12 cellular contexts compared by ENCODE assay signal in the genomic region with DNA sequence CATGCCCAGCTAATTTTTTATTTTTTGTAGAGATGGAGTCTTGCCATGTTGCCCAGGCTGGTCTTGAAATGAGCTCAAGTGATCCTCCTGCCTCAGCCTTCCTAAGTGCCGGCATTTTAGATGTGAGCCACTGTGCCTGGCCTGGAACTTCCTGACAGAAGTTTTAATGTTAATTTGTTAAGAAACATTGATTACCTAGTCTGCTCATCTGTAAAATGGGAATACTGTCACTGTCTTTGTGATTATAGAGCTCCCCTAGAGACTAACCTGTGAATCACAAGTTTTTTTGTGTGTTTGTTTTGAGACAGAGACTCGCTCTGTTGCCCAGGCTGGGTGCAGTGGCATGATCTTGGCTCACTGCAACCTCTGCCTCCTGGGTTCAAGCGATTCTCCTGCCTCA. TPM values are rescaled to one million over a fixed set of nuclear protein-coding genes. Genes with fewer than 3 reads are reported as not detected.
DNase-seq lines count a peak whose midpoint lies in the region; ATAC-seq and TF ChIP-seq lines count a peak whose summit lies in the region.
"Had no signal": no experiment of that assay in that cellular context is flagged by ENCODE, and none has a peak within 500 bp of the region (broad histone marks: within the 10 kb centered on the region; RNA-seq: fewer than 3 reads in every experiment).

No MANE protein-coding gene starts in this region.

- H3K36me3 Mint-ChIP-seq in activated CD4-positive, alpha-beta T cell treated with anti-CD3 and anti-CD28 coated beads, Interleukin-2, amount 10 ng/mL, durations not matched to agents 24 days and 14 days (ENCODE audit: low read depth): peaks cover 15% of the 10 kb centered on the region
- H3K36me3 Mint-ChIP-seq in activated T-helper 1 cell treated with anti-CD3 and anti-CD28 coated beads, Interleukin-12 subunit alpha, Interleukin-12 subunit beta, Interleukin-2, Interleukin-4 antibody, amounts not matched to agents 30 ng/mL and 10 ng/mL and 1 ng/mL, durations not matched to agents 14 hours and 24 hours and 36 hours (ENCODE audit: low read depth): peaks cover 10% of the 10 kb centered on the region
- H3K36me3 Mint-ChIP-seq in stimulated activated memory B cell treated with anti-CD40 and anti-IgM and Interleukin-4, amounts not matched to agents 10 μg/mL and 1 μg/mL and 100 μg/mL, for 72 hours: peaks cover 12% of the 10 kb centered on the region

- H3K4me3 Mint-ChIP-seq in activated CD4-positive, alpha-beta T cell treated with anti-CD3 and anti-CD28 coated beads, Interleukin-2, amount 10 ng/mL, durations not matched to agents 24 days and 14 days: no peak overlapping the region
- no peak overlapping the region for H3K4me3 Mint-ChIP-seq in activated T-helper 1 cell treated with anti-CD3 and anti-CD28 coated beads, Interleukin-12 subunit alpha, Interleukin-12 subunit beta, Interleukin-2, Interleukin-4 antibody, amounts not matched to agents 30 ng/mL and 10 ng/mL and 1 ng/mL, durations not matched to agents 14 hours and 24 hours and 36 hours
- no peak overlapping the region for H3K4me3 Mint-ChIP-seq in stimulated activated memory B cell treated with anti-CD40 and anti-IgM and Interleukin-4, amounts not matched to agents 10 μg/mL and 1 μg/mL and 100 μg/mL, for 72 hours
- H3K4me3 Mint-ChIP-seq: dendritic cell treated with granulocyte-macrophage colony-stimulating factor and Interleukin-4, amounts not matched to agents 40 ng/mL and 50 ng/mL, for 4 days had no signal

- no peaks in the 10 kb centered on the region; the same call in 1 of the 2 replicates for H3F3A ChIP-seq in Loucy (ENCODE audit: low read depth)

- H4K20me1 ChIP-seq in Loucy (ENCODE audit: insufficient read depth, low read length, poor library complexity, severe bottlenecking): peaks cover 3% of the 10 kb centered on the region

- ATAC-seq in stimulated activated memory B cell treated with anti-CD40 and anti-IgM and Interleukin-4, amounts not matched to agents 10 μg/mL and 1 μg/mL and 100 μg/mL, for 72 hours: no peak
- ATAC-seq in HG03571 (IDR thresholded peaks at IDR 0.05; ENCODE audit: unreplicated experiment): no peak

- peak; percentile 49 for TF ChIP-seq CTCF in Loucy (conservative IDR thresholded peaks at IDR 0.05; ENCODE audit: low read length)

- H3K9me3 ChIP-seq in Loucy (ENCODE audit: insufficient read depth, low read depth, low read length): no peaks in the 10 kb centered on the region
- H3K9me3 ChIP-seq: vagina had no signal

- H3K27me3 Mint-ChIP-seq in activated CD4-positive, alpha-beta T cell treated with anti-CD3 and anti-CD28 coated beads, Interleukin-2, amount 10 ng/mL, durations not matched to agents 24 days and 14 days: no peaks in the 10 kb centered on the region
- H3K27me3 Mint-ChIP-seq in activated T-helper 1 cell treated with anti-CD3 and anti-CD28 coated beads, Interleukin-12 subunit alpha, Interleukin-12 subunit beta, Interleukin-2, Interleukin-4 antibody, amounts not matched to agents 30 ng/mL and 10 ng/mL and 1 ng/mL, durations not matched to agents 14 hours and 24 hours and 36 hours (ENCODE audit: insufficient read depth): no peaks in the 10 kb centered on the region
- H3K27me3 Mint-ChIP-seq in stimulated activated memory B cell treated with anti-CD40 and anti-IgM and Interleukin-4, amounts not matched to agents 10 μg/mL and 1 μg/mL and 100 μg/mL, for 72 hours: no peaks in the 10 kb centered on the region
- H3K27me3 Mint-ChIP-seq: dendritic cell treated with granulocyte-macrophage colony-stimulating factor and Interleukin-4, amounts not matched to agents 40 ng/mL and 50 ng/mL, for 4 days had no signal

- H3K4me1 Mint-ChIP-seq in activated CD4-positive, alpha-beta T cell treated with anti-CD3 and anti-CD28 coated beads, Interleukin-2, amount 10 ng/mL, durations not matched to agents 24 days and 14 days: peaks cover 21% of the 10 kb centered on the region
- peaks cover 21% of the 10 kb centered on the region for H3K4me1 Mint-ChIP-seq in activated T-helper 1 cell treated with anti-CD3 and anti-CD28 coated beads, Interleukin-12 subunit alpha, Interleukin-12 subunit beta, Interleukin-2, Interleukin-4 antibody, amounts not matched to agents 30 ng/mL and 10 ng/mL and 1 ng/mL, durations not matched to agents 14 hours and 24 hours and 36 hours (ENCODE audit: low read depth)
- peaks cover 16% of the 10 kb centered on the region for H3K4me1 Mint-ChIP-seq in stimulated activated memory B cell treated with anti-CD40 and anti-IgM and Interleukin-4, amounts not matched to agents 10 μg/mL and 1 μg/mL and 100 μg/mL, for 72 hours

- H3K79me2 ChIP-seq in Loucy (ENCODE audit: insufficient read depth, low read length): peaks cover 23% of the 10 kb centered on the region

- H3K9me2 ChIP-seq in Loucy (replicated peaks; ENCODE audit: low read depth, low read length): no peaks in the 10 kb centered on the region

- no peaks in the 10 kb centered on the region for H3K36me3 ChIP-seq in Loucy (ENCODE audit: insufficient read depth, low read length)
- H3K36me3 ChIP-seq: vagina had no signal

- no peak for DNase-seq in activated CD4-positive, alpha-beta T cell treated with anti-CD3 and anti-CD28 coated beads, Interleukin-2, amount 10 ng/mL, durations not matched to agents 24 days and 14 days
- DNase-seq in activated CD4-positive, alpha-beta T cell treated with anti-CD3 and anti-CD28 coated beads for 4 hours: no peak
- no peak for DNase-seq in activated T-helper 1 cell treated with anti-CD3 and anti-CD28 coated beads, Interleukin-12 subunit alpha, Interleukin-12 subunit beta, Interleukin-2, Interleukin-4 antibody, amounts not matched to agents 30 ng/mL and 10 ng/mL and 1 ng/mL, durations not matched to agents 14 hours and 24 hours and 36 hours (ENCODE audit: low spot score)
- DNase-seq in ACHN: no peak
- DNase-seq in cerebellum (ENCODE audit: low spot score): no peak
- DNase-seq: NCI-H146, posterior cingulate gyrus had no signal

- in situ Hi-C loops in ACHN (cut with HindIII; ENCODE audit: low pct_ligation_motif_present, low pct_unique_long_range_greater_than_20kb, low sequenced_read_pairs): no loop called here

- no peak overlapping the region for H3K9ac ChIP-seq in Loucy (ENCODE audit: low read depth, low read length, poor library complexity, severe bottlenecking)

- peak overlapping the region; percentile 39 for H3K27ac Mint-ChIP-seq in activated CD4-positive, alpha-beta T cell treated with anti-CD3 and anti-CD28 coated beads, Interleukin-2, amount 10 ng/mL, durations not matched to agents 24 days and 14 days
- peak overlapping the region; percentile 40 for H3K27ac Mint-ChIP-seq in activated T-helper 1 cell treated with anti-CD3 and anti-CD28 coated beads, Interleukin-12 subunit alpha, Interleukin-12 subunit beta, Interleukin-2, Interleukin-4 antibody, amounts not matched to agents 30 ng/mL and 10 ng/mL and 1 ng/mL, durations not matched to agents 14 hours and 24 hours and 36 hours
- H3K27ac Mint-ChIP-seq in stimulated activated memory B cell treated with anti-CD40 and anti-IgM and Interleukin-4, amounts not matched to agents 10 μg/mL and 1 μg/mL and 100 μg/mL, for 72 hours: peak overlapping the region; percentile 60
- H3K27ac Mint-ChIP-seq: dendritic cell treated with granulocyte-macrophage colony-stimulating factor and Interleukin-4, amounts not matched to agents 40 ng/mL and 50 ng/mL, for 4 days had no signal

- no peak overlapping the region for H3K4me3 ChIP-seq in Loucy (ENCODE audit: low read length, poor library complexity, severe bottlenecking)
- H3K4me3 ChIP-seq: vagina had no signal

- intact Hi-C loops in activated CD4-positive, alpha-beta T cell treated with anti-CD3 and anti-CD28 coated beads, Interleukin-2, amount 10 ng/mL, durations not matched to agents 24 days and 14 days (cut with micrococcal nuclease): no loop called here
- intact Hi-C loops in activated T-helper 1 cell treated with anti-CD3 and anti-CD28 coated beads, Interleukin-12 subunit alpha, Interleukin-12 subunit beta, Interleukin-2, Interleukin-4 antibody, amounts not matched to agents 30 ng/mL and 10 ng/mL and 1 ng/mL, durations not matched to agents 14 hours and 24 hours and 36 hours (cut with micrococcal nuclease): no loop called here

- H3K9me3 Mint-ChIP-seq in activated CD4-positive, alpha-beta T cell treated with anti-CD3 and anti-CD28 coated beads, Interleukin-2, amount 10 ng/mL, durations not matched to agents 24 days and 14 days: no peaks in the 10 kb centered on the region
- no peaks in the 10 kb centered on the region for H3K9me3 Mint-ChIP-seq in activated T-helper 1 cell treated with anti-CD3 and anti-CD28 coated beads, Interleukin-12 subunit alpha, Interleukin-12 subunit beta, Interleukin-2, Interleukin-4 antibody, amounts not matched to agents 30 ng/mL and 10 ng/mL and 1 ng/mL, durations not matched to agents 14 hours and 24 hours and 36 hours
- H3K9me3 Mint-ChIP-seq in stimulated activated memory B cell treated with anti-CD40 and anti-IgM and Interleukin-4, amounts not matched to agents 10 μg/mL and 1 μg/mL and 100 μg/mL, for 72 hours: no peaks in the 10 kb centered on the region
- H3K9me3 Mint-ChIP-seq: dendritic cell treated with granulocyte-macrophage colony-stimulating factor and Interleukin-4, amounts not matched to agents 40 ng/mL and 50 ng/mL, for 4 days had no signal

- H3K27me3 ChIP-seq in Loucy (ENCODE audit: insufficient read depth, low read length, poor library complexity, severe bottlenecking): no peaks in the 10 kb centered on the region
- H3K27me3 ChIP-seq: vagina had no signal

- no peak overlapping the region for H3K4me2 ChIP-seq in Loucy (ENCODE audit: low read depth, low read length, poor library complexity, severe bottlenecking)

- no peak overlapping the region for H2AFZ ChIP-seq in Loucy (ENCODE audit: low read length)

- peaks cover 14% of the 10 kb centered on the region for H3K4me1 ChIP-seq in Loucy (ENCODE audit: insufficient read depth, low read length, poor library complexity, severe bottlenecking)

RNA-seq across cellular contexts. Expression of a gene that starts 4.3 kb away (rescaled TPM):
- 161 and 166 TPM in 2 replicates for total RNA-seq in activated CD4-positive, alpha-beta T cell treated with anti-CD3 and anti-CD28 coated beads, Interleukin-2, amount 10 ng/mL, durations not matched to agents 24 days and 14 days
- total RNA-seq in activated T-helper 1 cell treated with anti-CD3 and anti-CD28 coated beads, Interleukin-12 subunit alpha, Interleukin-12 subunit beta, Interleukin-2, Interleukin-4 antibody, amounts not matched to agents 30 ng/mL and 10 ng/mL and 1 ng/mL, durations not matched to agents 14 hours and 24 hours and 36 hours: 163 and 168 TPM in 2 replicates
- 50.4 TPM for total RNA-seq in cerebellum
